Comparison of ENCODE assay signal across 8 cellular contexts in genomic region chr11:118401151-118401879, GRCh38. TPM values are rescaled to one million over a fixed set of nuclear protein-coding genes. Genes with fewer than 3 reads are reported as not detected.
DNase-seq lines count a peak whose midpoint lies in the region; ATAC-seq and TF ChIP-seq lines count a peak whose summit lies in the region.

Gene ATP5MG, plus strand, starts transcription at chr11:118401606. Its CDS starts 60 bp downstream, at chr11:118401666.

- CTCF ChIA-PET in T-cell (lab: Charles Lee): interaction anchor here in 1 of 2 donors (1.3 kb wide), 1 partner anchor 90 kb away, joined by 3 read pairs; no protein-coding TSS in a partner anchor

- 0 out of 2 replicates have a peak, but pooled peaks have one; percentile 15 for TF ChIP-seq CTCF in HFFc6 (IDR thresholded peaks at IDR 0.05)
- TF ChIP-seq CTCF in tibial nerve (IDR thresholded peaks at IDR 0.05): no peak

- H3K79me2 ChIP-seq in trophoblast cell (ENCODE audit: control insufficient read depth, insufficient read depth, low read length, poor library complexity): peaks cover 11% of the 10 kb centered on the region

- TF ChIP-seq POLR2A in tibial nerve (IDR thresholded peaks at IDR 0.05): peak in 1 of 2 donors; percentile 15

- peak within 1 kb of the TSS; percentile 96 for H4K12ac ChIP-seq in trophoblast cell (ENCODE audit: low read depth, low read length)

- H3K27ac Mint-ChIP-seq in HFFc6 (peak within 1 kb of the TSS; percentile 97), T-cell (peak within 1 kb of the TSS; percentile 100)

- peak within 1 kb of the TSS; percentile 95 for H2BK5ac ChIP-seq in trophoblast cell (ENCODE audit: low read depth, low read length, poor library complexity)

- TF ChIP-seq EP300 in tibial nerve (IDR thresholded peaks at IDR 0.05): peak; percentile 35 to 74

- H2AK5ac ChIP-seq in trophoblast cell (ENCODE audit: low read length): no peak within 1 kb of the TSS

- H3K18ac ChIP-seq in trophoblast cell (ENCODE audit: low read length): peak within 1 kb of the TSS; percentile 99

- peak; percentile 82 for DNase-seq in HFFc6
- peak; percentile 91 for DNase-seq in NCI-H1436 (lab: John Stamatoyannopoulos, UW)
- DNase-seq in T-cell: peak; percentile 83 to 96 (median 91)
- peak; percentile 97 for DNase-seq in adipocyte (ENCODE audit: low read depth)
- peak; percentile 94 for DNase-seq in cardiac septum (ENCODE audit: low spot score)
- DNase-seq in trophoblast cell: peak; percentile 85 to 97
- peak; percentile 63 to 80 for DNase-seq in tibial nerve (ENCODE audit: low spot score in 2 of 2)

- no peaks in the 10 kb centered on the region for H3K9me3 ChIP-seq in ES-I3 (ENCODE audit: control insufficient read depth, insufficient read depth, low read length)
- H3K9me3 ChIP-seq in adipocyte (ENCODE audit: control insufficient read depth, low read length): no peaks in the 10 kb centered on the region
- no peaks in the 10 kb centered on the region for H3K9me3 ChIP-seq in trophoblast cell (ENCODE audit: insufficient read depth, low read depth, low read length)
- H3K9me3 ChIP-seq in tibial nerve: no peaks in the 10 kb centered on the region

- H3K79me1 ChIP-seq in trophoblast cell (ENCODE audit: low read length): peaks cover 7% of the 10 kb centered on the region

- H3K4me3 ChIP-seq in adipocyte (ENCODE audit: low read length) (peak within 1 kb of the TSS; percentile 100), trophoblast cell (ENCODE audit: low read depth, low read length) (peak within 1 kb of the TSS; percentile 99), tibial nerve (peak within 1 kb of the TSS; percentile 88 to 92 (median 90))

- peak within 1 kb of the TSS; percentile 84 for H2BK120ac ChIP-seq in trophoblast cell (ENCODE audit: insufficient read depth, low read length, poor library complexity)

- peak; percentile 61 to 83 (median 81) for ATAC-seq in T-cell (replicated peaks in 1 of 4)

- no peak within 1 kb of the TSS for H2BK12ac ChIP-seq in trophoblast cell (ENCODE audit: low read length)

- H3K4me2 ChIP-seq in trophoblast cell (ENCODE audit: low read length): peak within 1 kb of the TSS; percentile 86

- POLR2A ChIA-PET in T-cell (lab: Charles Lee): interaction anchor here (0.7 to 1.3 kb wide), 3 partner anchors 10 to 37 kb away, joined by 3 to 6 read pairs (median 5); partner anchors contain the start of gene KMT2A (in 1 of the 2)

- H3K9ac ChIP-seq in ES-I3 (ENCODE audit: low read depth, low read length) (peak within 1 kb of the TSS; percentile 95), adipocyte (ENCODE audit: low read length) (peak within 1 kb of the TSS; percentile 98), trophoblast cell (ENCODE audit: low read length) (peak within 1 kb of the TSS; percentile 97)

- H3K23ac ChIP-seq in trophoblast cell (ENCODE audit: low read length): no peak within 1 kb of the TSS

- H3K4ac ChIP-seq in trophoblast cell (ENCODE audit: low read depth, low read length): peak within 1 kb of the TSS; percentile 96

- H3K36me3 Mint-ChIP-seq in HFFc6 (ENCODE audit: low read depth): peaks cover 15% of the 10 kb centered on the region
- H3K36me3 Mint-ChIP-seq in T-cell: peaks cover 12% of the 10 kb centered on the region

- H4K91ac ChIP-seq in trophoblast cell (ENCODE audit: low read depth, low read length): peak within 1 kb of the TSS; percentile 90

- H3K36me3 ChIP-seq in ES-I3 (ENCODE audit: insufficient read depth, low read length) (peaks cover 4% of the 10 kb centered on the region; the same call in 1 of the 2 replicates), adipocyte (ENCODE audit: control insufficient read depth, insufficient read depth, low read length, severe bottlenecking) (peaks cover 33% of the 10 kb centered on the region), trophoblast cell (ENCODE audit: control insufficient read depth in 1 of 2, insufficient read depth in 2 of 2, low read length in 2 of 2) (peaks cover 0 to 5% of the 10 kb centered on the region in 2 experiments), tibial nerve (peaks cover 0 to 27% (median 0%) of the 10 kb centered on the region in 3 donors)

- H4K8ac ChIP-seq in trophoblast cell (ENCODE audit: low read depth, low read length): peak within 1 kb of the TSS; percentile 99

- H3K9me3 Mint-ChIP-seq in HFFc6: no peaks in the 10 kb centered on the region
- no peaks in the 10 kb centered on the region for H3K9me3 Mint-ChIP-seq in T-cell

- H3K4me3 Mint-ChIP-seq in HFFc6 (peak within 1 kb of the TSS; percentile 96), T-cell (peak within 1 kb of the TSS; percentile 96 to 97 (median 97))

- intact Hi-C loops in cardiac septum (cut with DNase I): loop anchor here (2.0 kb wide), 2 partner anchors 35 to 87 kb away; partner anchors contain the start of gene KMT2A

- peaks cover 41% of the 10 kb centered on the region for H3K4me1 Mint-ChIP-seq in HFFc6 (ENCODE audit: low read depth)
- H3K4me1 Mint-ChIP-seq in T-cell: peaks cover 58 to 80% (median 74%) of the 10 kb centered on the region in 3 donors

- no peaks in the 10 kb centered on the region for H3K27me3 Mint-ChIP-seq in HFFc6 (ENCODE audit: insufficient read depth)
- H3K27me3 Mint-ChIP-seq in T-cell: no peaks in the 10 kb centered on the region

- H2AFZ ChIP-seq in trophoblast cell (ENCODE audit: insufficient read depth, low read length, poor library complexity): peak within 1 kb of the TSS; percentile 96

- H3K14ac ChIP-seq in trophoblast cell (ENCODE audit: low read length): peak within 1 kb of the TSS; percentile 93

- H3K4me1 ChIP-seq in ES-I3 (ENCODE audit: insufficient read depth, low read length): no peaks in the 10 kb centered on the region; the same call in 1 of the 2 replicates
- peaks cover 32% of the 10 kb centered on the region for H3K4me1 ChIP-seq in adipocyte (ENCODE audit: control insufficient read depth, insufficient read depth, low read length)
- H3K4me1 ChIP-seq in trophoblast cell (ENCODE audit: control insufficient read depth in 1 of 2, insufficient read depth in 2 of 2, low read length in 2 of 2): peaks cover 4 to 6% of the 10 kb centered on the region in 2 experiments
- peaks cover 0 to 48% (median 12%) of the 10 kb centered on the region in 4 donors for H3K4me1 ChIP-seq in tibial nerve

- H3K27me3 ChIP-seq in adipocyte (replicated peaks; ENCODE audit: control insufficient read depth, insufficient read depth, low read length): no peaks in the 10 kb centered on the region
- H3K27me3 ChIP-seq in trophoblast cell (ENCODE audit: insufficient read depth, low read length): no peaks in the 10 kb centered on the region
- H3K27me3 ChIP-seq in tibial nerve: no peaks in the 10 kb centered on the region

- no CpG with 5 or more reads among the region's 51 CpGs for WGBS in trophoblast cell (ENCODE audit: extremely low coverage, insufficient coverage, insufficient read length)
- WGBS in tibial nerve, 2 donors: 0% methylated on average over 51 of the region's 51 CpGs

- H3K27ac ChIP-seq in trophoblast cell (ENCODE audit: low read depth, low read length) (peak within 1 kb of the TSS; percentile 57), tibial nerve (peak within 1 kb of the TSS; percentile 61 to 89 (median 83))

RNA-seq across cellular contexts. Expression of gene ATP5MG, which starts in this region (rescaled TPM):
- total RNA-seq in HFFc6 (2021; fragmentation: NEBNext Ultra II Directional; extraction: Animal tissue kit (Norgen Biotek cat#: 25700)): 100 to 1,000 TPM; 196 to 275 (median 223) TPM
- 100 to 1,000 TPM; 140 to 188 (median 172) TPM for total RNA-seq in T-cell
- total RNA-seq in cardiac septum: 600 TPM
- polyA plus RNA-seq in trophoblast cell (2013): 594 and 614 TPM in 2 replicates
- total RNA-seq in tibial nerve: 10 to 100 TPM; 22.4 to 51.5 (median 34.4) TPM

Comparison
In these comparisons a context has a peak if more than half of its experiments do, and no peak if none do; other contexts are left out.
1. Peak in every context shown above with its lines: DNase-seq, ATAC-seq, H3K4me3 ChIP-seq and H3K27ac ChIP-seq.